ENCODE assay signal across 21 cellular contexts in genomic region chr3:70996082-70996481, GRCh38.
"Had no signal": no experiment of that assay in that cellular context is flagged by ENCODE, and none has a peak within 500 bp of the region (broad histone marks: within the 10 kb centered on the region; RNA-seq: fewer than 3 reads in every experiment).

No MANE protein-coding gene starts in this region.

- DNase-seq: activated CD4-positive, CD25-positive, alpha-beta regulatory T cell treated with anti-CD3 and anti-CD28 coated beads, Interleukin-2, amount 50 U/mL, for 72 hours; activated CD8-positive, alpha-beta memory T cell treated with anti-CD3 and anti-CD28 coated beads, Interleukin-2, amount 50 U/mL, for 48 hours; activated effector memory CD4-positive, alpha-beta T cell treated with anti-CD3 and anti-CD28 coated beads, Interleukin-2, amount 50 U/mL, for 16 hours; activated naive CD8-positive, alpha-beta T cell treated with anti-CD3 and anti-CD28 coated beads, Interleukin-2, amount 10 ng/mL, durations not matched to agents 7 days and 5 days; activated T-cell treated with anti-CD3 and anti-CD28 coated beads, Interleukin-2, amount 50 U/mL, for 72 hours; amygdala; cerebellar nuclear complex; effector CD4-positive, alpha-beta T cell; heart right ventricle; islet precursor cell; left cardiac atrium; mesenchymal stem cell; naive B cell; retina; spleen; stimulated activated CD4-positive, alpha-beta T cell treated with anti-CD3 and anti-CD28 coated beads, Interleukin-4, amount 100 ng/mL, for 4 hours; stimulated activated naive CD8-positive, alpha-beta T cell treated with anti-CD3 and anti-CD28 coated beads, Interleukin-15, amount 100 ng/mL, for 72 hours; T-helper 1 cell; tibial artery; WERI-Rb-1 had no signal

- H3K27me3 Mint-ChIP-seq: activated naive CD8-positive, alpha-beta T cell treated with anti-CD3 and anti-CD28 coated beads, Interleukin-2, amount 10 ng/mL, durations not matched to agents 7 days and 5 days; naive B cell; progenitor cell of endocrine pancreas; stimulated activated naive CD8-positive, alpha-beta T cell treated with anti-CD3 and anti-CD28 coated beads, Interleukin-15, amount 100 ng/mL, for 72 hours had no signal

- H3K4me3 ChIP-seq: heart right ventricle, spleen, tibial artery had no signal

- H3K4me3 Mint-ChIP-seq: activated naive CD8-positive, alpha-beta T cell treated with anti-CD3 and anti-CD28 coated beads, Interleukin-2, amount 10 ng/mL, durations not matched to agents 7 days and 5 days; activated T-cell treated with anti-CD3 and anti-CD28 coated beads, Interleukin-2, amount 50 U/mL, for 72 hours; naive B cell; stimulated activated naive CD8-positive, alpha-beta T cell treated with anti-CD3 and anti-CD28 coated beads, Interleukin-15, amount 100 ng/mL, for 72 hours had no signal

- H3K9me3 Mint-ChIP-seq: activated naive CD8-positive, alpha-beta T cell treated with anti-CD3 and anti-CD28 coated beads, Interleukin-2, amount 10 ng/mL, durations not matched to agents 7 days and 5 days; activated T-cell treated with anti-CD3 and anti-CD28 coated beads, Interleukin-2, amount 50 U/mL, for 72 hours; stimulated activated naive CD8-positive, alpha-beta T cell treated with anti-CD3 and anti-CD28 coated beads, Interleukin-15, amount 100 ng/mL, for 72 hours had no signal

- ATAC-seq: activated T-cell treated with anti-CD3 and anti-CD28 coated beads, Interleukin-2, amount 50 U/mL, for 72 hours; heart right ventricle; left cardiac atrium; stimulated activated naive CD8-positive, alpha-beta T cell treated with anti-CD3 and anti-CD28 coated beads, Interleukin-15, amount 100 ng/mL, for 72 hours had no signal

- H3K27me3 ChIP-seq: heart right ventricle, spleen, tibial artery had no signal

- H3K27ac Mint-ChIP-seq: activated naive CD8-positive, alpha-beta T cell treated with anti-CD3 and anti-CD28 coated beads, Interleukin-2, amount 10 ng/mL, durations not matched to agents 7 days and 5 days; activated T-cell treated with anti-CD3 and anti-CD28 coated beads, Interleukin-2, amount 50 U/mL, for 72 hours had no signal

- H3K27ac ChIP-seq: heart right ventricle, spleen, tibial artery, WERI-Rb-1 had no signal
